ENCODE assay signal across 25 cellular contexts in genomic region chrX:105116541-105116940, GRCh38.
DNase-seq lines count a peak whose midpoint lies in the region; ATAC-seq, FAIRE-seq and TF ChIP-seq lines count a peak whose summit lies in the region.
"Had no signal": no experiment of that assay in that cellular context is flagged by ENCODE, and none has a peak within 500 bp of the region (broad histone marks: within the 10 kb centered on the region; RNA-seq: fewer than 3 reads in every experiment).

No MANE protein-coding gene starts in this region.

- WGBS in SK-N-SH (ENCODE audit: low lambda C conversion rate) = 0% methylated on average over 1 of the region's 1 CpG

- no peaks in the 10 kb centered on the region for H3K4me1 ChIP-seq in SK-N-SH (ENCODE audit: control insufficient read depth in 1 of 2, insufficient read depth in 2 of 2, low read depth in 1 of 2, low read length in 1 of 2)
- H3K4me1 ChIP-seq: A549 had no signal

- peak; percentile 58 for FAIRE-seq in colon (lab: Jason Lieb, UNC)
- FAIRE-seq: A549, GM12891, GM19239 had no signal

- POLR2A ChIA-PET in SK-N-SH (lab: Yijun Ruan, JAX) = no interaction called here

- H3K4me2 ChIP-seq in SK-N-SH = no peak overlapping the region
- H3K4me2 ChIP-seq: A549; BLaER1 treated with 17β-estradiol and CSF1 and Interleukin-3, amounts not matched to agents 10 nM and 100 nM had no signal

- no peak for TF ChIP-seq EP300 in SK-N-SH (IDR thresholded peaks at IDR 0.05; ENCODE audit: borderline replicate concordance in 1 of 2, low read depth in 1 of 2, low read length in 1 of 2)

- H4K20me1 ChIP-seq in SK-N-SH (ENCODE audit: insufficient read depth) = no peaks in the 10 kb centered on the region
- H4K20me1 ChIP-seq: BLaER1 treated with 17β-estradiol and CSF1 and Interleukin-3, amounts not matched to agents 10 nM and 100 nM had no signal

- CTCF ChIA-PET in SK-N-SH (lab: Yijun Ruan, JAX) = no interaction called here

- H3K36me3 ChIP-seq in SK-N-SH (replicated peaks in 1 of 2; ENCODE audit: control insufficient read depth in 1 of 2, insufficient read depth in 2 of 2, low read length in 1 of 2) = no peaks in the 10 kb centered on the region
- H3K36me3 ChIP-seq: BLaER1 treated with 17β-estradiol and CSF1 and Interleukin-3, amounts not matched to agents 10 nM and 100 nM had no signal

- no peak for TF ChIP-seq RAD21 in SK-N-SH (IDR thresholded peaks at IDR 0.05; ENCODE audit: low read length)

- H3K9me2 ChIP-seq in SK-N-SH = no peaks in the 10 kb centered on the region

- H3K9ac ChIP-seq in SK-N-SH = no peak overlapping the region
- H3K9ac ChIP-seq: BLaER1 treated with 17β-estradiol and CSF1 and Interleukin-3, amounts not matched to agents 10 nM and 100 nM had no signal

- 0 out of 4 replicates have a peak overlapping the region, but pooled peaks of 1 of the 2 experiments have one; percentile 3 for H3K27ac ChIP-seq in SK-N-SH (ENCODE audit: low read depth in 2 of 2, low read length in 1 of 2)
- H3K27ac ChIP-seq: 22Rv1; A549; BLaER1 treated with 17β-estradiol and CSF1 and Interleukin-3, amounts not matched to agents 10 nM and 100 nM; C4-2B had no signal

- no peak for DNase-seq in SK-N-SH
- DNase-seq in iris pigment epithelial cell (ENCODE audit: low read depth) = peak; percentile 0
- no peak for DNase-seq in amygdala (lab: John Stamatoyannopoulos, UW)
- no peak for DNase-seq in stimulated activated CD4-positive, alpha-beta T cell treated with anti-CD3 and anti-CD28 coated beads, Interleukin-12 subunit alpha, Interleukin-12 subunit beta, amount 100 ng/mL, for 4 hours
- DNase-seq in mucosa of gallbladder (ENCODE audit: low spot score) = no peak
- DNase-seq: AML-193; CD4-positive, alpha-beta memory T cell; CD4-positive, CD25-positive, alpha-beta regulatory T cell; CD8-positive, alpha-beta memory T cell; COR-L47; DMS 273 treated with DMSO at 0.1 percent for 48 hours; DMS153; DMS53; DMS79; DND-41; EL; GDM1 had no signal

- TF ChIP-seq CTCF in SK-N-SH (IDR thresholded peaks at IDR 0.05) = no peak

- H3K27me3 ChIP-seq in SK-N-SH (ENCODE audit: insufficient read depth) = no peaks in the 10 kb centered on the region
- H3K27me3 ChIP-seq: BLaER1 treated with 17β-estradiol and CSF1 and Interleukin-3, amounts not matched to agents 10 nM and 100 nM had no signal

- no peak overlapping the region for H2AFZ ChIP-seq in SK-N-SH (ENCODE audit: low read depth)

- ATAC-seq in SK-N-SH treated with all-trans-retinoic acid at 6 μM for 48 hours = 0 out of 3 replicates have a peak, but pooled peaks have one; percentile 27
- ATAC-seq: A549 had no signal

- no peaks in the 10 kb centered on the region for H3K79me2 ChIP-seq in SK-N-SH (ENCODE audit: insufficient read depth)

- no peak overlapping the region for H3K4me3 ChIP-seq in SK-N-SH (ENCODE audit: low read depth in 2 of 2, low read length in 1 of 2)
- H3K4me3 ChIP-seq: A549; BLaER1 treated with 17β-estradiol and CSF1 and Interleukin-3, amounts not matched to agents 10 nM and 100 nM had no signal

- H3F3A ChIP-seq in SK-N-SH (replicated peaks; ENCODE audit: insufficient read depth) = peaks cover 4% of the 10 kb centered on the region

- no peaks in the 10 kb centered on the region for H3K9me3 ChIP-seq in SK-N-SH
- H3K9me3 ChIP-seq: A549 had no signal

TF ChIP-seq in SK-N-SH treated with all-trans-retinoic acid at 6 μM for 48 hours, 23 proteins besides CTCF, POLR2A, EP300 and RAD21:
- no peak for TF ChIP-seq RARB (CRISPR knock-in tag; IDR thresholded peaks at IDR 0.05)
TF ChIP-seq in SK-N-SH treated with all-trans-retinoic acid at 6 μM for 48 hours: peak in this region for 0.

TF ChIP-seq in SK-N-SH, 30 proteins besides CTCF, POLR2A, EP300 and RAD21:
- TF ChIP-seq YY1 (IDR thresholded peaks at IDR 0.05; ENCODE audit: low read depth) = no peak
- no peak for TF ChIP-seq GABPA (IDR thresholded peaks at IDR 0.05; ENCODE audit: low read depth)
- TF ChIP-seq RCOR1 (IDR thresholded peaks at IDR 0.05; ENCODE audit: low read length) = no peak
- TF ChIP-seq NRF1 (IDR thresholded peaks at IDR 0.05; ENCODE audit: low read depth, low read length) = no peak
- TF ChIP-seq USF1 (IDR thresholded peaks at IDR 0.05; ENCODE audit: borderline replicate concordance, low read depth) = no peak
- TF ChIP-seq MAX (IDR thresholded peaks at IDR 0.05; ENCODE audit: low read depth) = no peak
- no peak for TF ChIP-seq IRF3 (IDR thresholded peaks at IDR 0.05; ENCODE audit: low read depth, low read length)
- no peak for TF ChIP-seq RXRA (IDR thresholded peaks at IDR 0.05; ENCODE audit: borderline replicate concordance, low read depth)
- no peak for TF ChIP-seq FOXM1 (IDR thresholded peaks at IDR 0.05; ENCODE audit: low read depth)
- no peak for TF ChIP-seq MXI1 (IDR thresholded peaks at IDR 0.05; ENCODE audit: low read depth, low read length)
